Comparison of ENCODE assay signal across 1 cellular context in the genomic region with DNA sequence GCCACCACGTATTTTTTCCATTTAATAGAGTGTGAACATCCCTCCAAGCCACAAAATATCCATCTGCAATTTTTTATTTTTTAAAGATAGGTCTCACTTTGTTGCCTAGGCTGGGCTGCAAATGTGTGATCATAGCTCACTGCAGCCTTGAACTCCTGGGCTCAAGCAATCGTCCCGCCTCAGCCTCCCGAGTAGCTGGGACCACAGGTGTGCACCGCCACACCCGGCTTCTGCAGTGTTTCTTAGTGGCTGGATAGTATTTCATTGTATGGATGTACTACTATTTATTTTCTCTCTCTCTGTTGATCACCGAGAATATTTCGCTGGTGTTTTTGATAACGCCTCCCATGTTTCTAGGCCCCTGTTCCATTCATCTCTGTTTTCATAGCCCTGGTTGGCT.
A peak's percentile ranks its signal among the peaks of the same experiment; 100 is the strongest.
TF ChIP-seq lines count a peak whose summit lies in the region.

No MANE protein-coding gene starts in this region.

TF ChIP-seq in K562, 482 proteins besides CTCF, POLR2A, EP300 and RAD21 (continued from another document):
- TF ChIP-seq, protein P1, sequence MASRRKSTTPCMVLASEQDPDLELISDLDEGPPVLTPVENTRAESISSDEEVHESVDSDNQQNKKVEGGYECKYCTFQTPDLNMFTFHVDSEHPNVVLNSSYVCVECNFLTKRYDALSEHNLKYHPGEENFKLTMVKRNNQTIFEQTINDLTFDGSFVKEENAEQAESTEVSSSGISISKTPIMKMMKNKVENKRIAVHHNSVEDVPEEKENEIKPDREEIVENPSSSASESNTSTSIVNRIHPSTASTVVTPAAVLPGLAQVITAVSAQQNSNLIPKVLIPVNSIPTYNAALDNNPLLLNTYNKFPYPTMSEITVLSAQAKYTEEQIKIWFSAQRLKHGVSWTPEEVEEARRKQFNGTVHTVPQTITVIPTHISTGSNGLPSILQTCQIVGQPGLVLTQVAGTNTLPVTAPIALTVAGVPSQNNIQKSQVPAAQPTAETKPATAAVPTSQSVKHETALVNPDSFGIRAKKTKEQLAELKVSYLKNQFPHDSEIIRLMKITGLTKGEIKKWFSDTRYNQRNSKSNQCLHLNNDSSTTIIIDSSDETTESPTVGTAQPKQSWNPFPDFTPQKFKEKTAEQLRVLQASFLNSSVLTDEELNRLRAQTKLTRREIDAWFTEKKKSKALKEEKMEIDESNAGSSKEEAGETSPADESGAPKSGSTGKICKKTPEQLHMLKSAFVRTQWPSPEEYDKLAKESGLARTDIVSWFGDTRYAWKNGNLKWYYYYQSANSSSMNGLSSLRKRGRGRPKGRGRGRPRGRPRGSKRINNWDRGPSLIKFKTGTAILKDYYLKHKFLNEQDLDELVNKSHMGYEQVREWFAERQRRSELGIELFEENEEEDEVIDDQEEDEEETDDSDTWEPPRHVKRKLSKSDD (conservative IDR thresholded peaks at IDR 0.05; ENCODE audit: low read length): no peak
- TF ChIP-seq ZNF699 (CRISPR knock-in tag; IDR thresholded peaks at IDR 0.05; ENCODE audit: insufficient replicate concordance): no peak
- TF ChIP-seq MEF2A (IDR thresholded peaks at IDR 0.05; ENCODE audit: control insufficient read depth, low read depth, low read length): no peak
- TF ChIP-seq, protein P2, sequence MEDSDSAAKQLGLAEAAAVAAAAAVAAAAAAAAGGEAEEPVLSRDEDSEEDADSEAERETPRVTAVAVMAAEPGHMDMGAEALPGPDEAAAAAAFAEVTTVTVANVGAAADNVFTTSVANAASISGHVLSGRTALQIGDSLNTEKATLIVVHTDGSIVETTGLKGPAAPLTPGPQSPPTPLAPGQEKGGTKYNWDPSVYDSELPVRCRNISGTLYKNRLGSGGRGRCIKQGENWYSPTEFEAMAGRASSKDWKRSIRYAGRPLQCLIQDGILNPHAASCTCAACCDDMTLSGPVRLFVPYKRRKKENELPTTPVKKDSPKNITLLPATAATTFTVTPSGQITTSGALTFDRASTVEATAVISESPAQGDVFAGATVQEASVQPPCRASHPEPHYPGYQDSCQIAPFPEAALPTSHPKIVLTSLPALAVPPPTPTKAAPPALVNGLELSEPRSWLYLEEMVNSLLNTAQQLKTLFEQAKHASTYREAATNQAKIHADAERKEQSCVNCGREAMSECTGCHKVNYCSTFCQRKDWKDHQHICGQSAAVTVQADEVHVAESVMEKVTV (CRISPR knock-in tag; IDR thresholded peaks at IDR 0.05): no peak
- TF ChIP-seq BCOR (IDR thresholded peaks at IDR 0.05): peak; percentile 75
- TF ChIP-seq MYBL2 (IDR thresholded peaks at IDR 0.05; ENCODE audit: low read depth): no peak
- no peak for TF ChIP-seq MYBL2 (CRISPR knock-in tag; IDR thresholded peaks at IDR 0.05; ENCODE audit: borderline replicate concordance)
- TF ChIP-seq ZNF24 (IDR thresholded peaks at IDR 0.05): no peak
- TF ChIP-seq, protein P3, sequence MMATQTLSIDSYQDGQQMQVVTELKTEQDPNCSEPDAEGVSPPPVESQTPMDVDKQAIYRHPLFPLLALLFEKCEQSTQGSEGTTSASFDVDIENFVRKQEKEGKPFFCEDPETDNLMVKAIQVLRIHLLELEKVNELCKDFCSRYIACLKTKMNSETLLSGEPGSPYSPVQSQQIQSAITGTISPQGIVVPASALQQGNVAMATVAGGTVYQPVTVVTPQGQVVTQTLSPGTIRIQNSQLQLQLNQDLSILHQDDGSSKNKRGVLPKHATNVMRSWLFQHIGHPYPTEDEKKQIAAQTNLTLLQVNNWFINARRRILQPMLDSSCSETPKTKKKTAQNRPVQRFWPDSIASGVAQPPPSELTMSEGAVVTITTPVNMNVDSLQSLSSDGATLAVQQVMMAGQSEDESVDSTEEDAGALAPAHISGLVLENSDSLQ (IDR thresholded peaks at IDR 0.05): no peak
- TF ChIP-seq, protein P4, sequence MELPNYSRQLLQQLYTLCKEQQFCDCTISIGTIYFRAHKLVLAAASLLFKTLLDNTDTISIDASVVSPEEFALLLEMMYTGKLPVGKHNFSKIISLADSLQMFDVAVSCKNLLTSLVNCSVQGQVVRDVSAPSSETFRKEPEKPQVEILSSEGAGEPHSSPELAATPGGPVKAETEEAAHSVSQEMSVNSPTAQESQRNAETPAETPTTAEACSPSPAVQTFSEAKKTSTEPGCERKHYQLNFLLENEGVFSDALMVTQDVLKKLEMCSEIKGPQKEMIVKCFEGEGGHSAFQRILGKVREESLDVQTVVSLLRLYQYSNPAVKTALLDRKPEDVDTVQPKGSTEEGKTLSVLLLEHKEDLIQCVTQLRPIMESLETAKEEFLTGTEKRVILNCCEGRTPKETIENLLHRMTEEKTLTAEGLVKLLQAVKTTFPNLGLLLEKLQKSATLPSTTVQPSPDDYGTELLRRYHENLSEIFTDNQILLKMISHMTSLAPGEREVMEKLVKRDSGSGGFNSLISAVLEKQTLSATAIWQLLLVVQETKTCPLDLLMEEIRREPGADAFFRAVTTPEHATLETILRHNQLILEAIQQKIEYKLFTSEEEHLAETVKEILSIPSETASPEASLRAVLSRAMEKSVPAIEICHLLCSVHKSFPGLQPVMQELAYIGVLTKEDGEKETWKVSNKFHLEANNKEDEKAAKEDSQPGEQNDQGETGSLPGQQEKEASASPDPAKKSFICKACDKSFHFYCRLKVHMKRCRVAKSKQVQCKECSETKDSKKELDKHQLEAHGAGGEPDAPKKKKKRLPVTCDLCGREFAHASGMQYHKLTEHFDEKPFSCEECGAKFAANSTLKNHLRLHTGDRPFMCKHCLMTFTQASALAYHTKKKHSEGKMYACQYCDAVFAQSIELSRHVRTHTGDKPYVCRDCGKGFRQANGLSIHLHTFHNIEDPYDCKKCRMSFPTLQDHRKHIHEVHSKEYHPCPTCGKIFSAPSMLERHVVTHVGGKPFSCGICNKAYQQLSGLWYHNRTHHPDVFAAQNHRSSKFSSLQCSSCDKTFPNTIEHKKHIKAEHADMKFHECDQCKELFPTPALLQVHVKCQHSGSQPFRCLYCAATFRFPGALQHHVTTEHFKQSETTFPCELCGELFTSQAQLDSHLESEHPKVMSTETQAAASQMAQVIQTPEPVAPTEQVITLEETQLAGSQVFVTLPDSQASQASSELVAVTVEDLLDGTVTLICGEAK (IDR thresholded peaks at IDR 0.05): no peak
- TF ChIP-seq, protein P4 (CRISPR knock-in tag; IDR thresholded peaks at IDR 0.05): no peak
- no peak for TF ChIP-seq JUND (IDR thresholded peaks at IDR 0.05; ENCODE audit: borderline replicate concordance, low read depth, low read length)
- no peak for TF ChIP-seq JUND (tag; IDR thresholded peaks at IDR 0.05; ENCODE audit: borderline replicate concordance, low read depth, low read length)
